16 cellular contexts compared by ENCODE assay signal in genomic region chr13:93345061-93345460, GRCh38.
DNase-seq lines count a peak whose midpoint lies in the region; ATAC-seq, FAIRE-seq and TF ChIP-seq lines count a peak whose summit lies in the region.
"Had no signal": no experiment of that assay in that cellular context is flagged by ENCODE, and none has a peak within 500 bp of the region (broad histone marks: within the 10 kb centered on the region; RNA-seq: fewer than 3 reads in every experiment).

No MANE protein-coding gene starts in this region.

- CTCF ChIA-PET in SK-N-SH (lab: Yijun Ruan, JAX) = no interaction called here

- no peak overlapping the region for H3K4me2 ChIP-seq in SK-N-SH

- no peaks in the 10 kb centered on the region for H3K9me3 ChIP-seq in SK-N-SH
- H3K9me3 ChIP-seq in ectodermal cell (ENCODE audit: control insufficient read depth, low read length) = peaks cover 4% of the 10 kb centered on the region

- no peak overlapping the region for H3K27ac ChIP-seq in SK-N-SH (ENCODE audit: low read depth in 2 of 2, low read length in 1 of 2)
- peak overlapping the region; percentile 26 for H3K27ac ChIP-seq in ectodermal cell (ENCODE audit: insufficient read depth, low read depth, low read length, poor library complexity, severe bottlenecking)
- H3K27ac ChIP-seq: 22Rv1 had no signal

- no peak for FAIRE-seq in GM19239 (lab: Jason Lieb, UNC)

- WGBS in SK-N-SH (ENCODE audit: low lambda C conversion rate) = 80% methylated on average over 1 of the region's 1 CpG
- WGBS in ectodermal cell, 2 experiments = no CpG with 5 or more reads among the region's 1 CpG

- no peaks in the 10 kb centered on the region for H3K36me3 ChIP-seq in SK-N-SH (replicated peaks in 1 of 2; ENCODE audit: control insufficient read depth in 1 of 2, insufficient read depth in 2 of 2, low read length in 1 of 2)
- no peaks in the 10 kb centered on the region for H3K36me3 ChIP-seq in ectodermal cell (ENCODE audit: control insufficient read depth, insufficient read depth, low read length)

- TF ChIP-seq RAD21 in SK-N-SH (IDR thresholded peaks at IDR 0.05; ENCODE audit: low read length) = no peak

- no peak overlapping the region for H2AFZ ChIP-seq in SK-N-SH (ENCODE audit: low read depth)

- peak; percentile 46 for ATAC-seq in SK-N-SH treated with all-trans-retinoic acid at 6 μM for 48 hours
- no peak for ATAC-seq in HG03432 (IDR thresholded peaks at IDR 0.05; ENCODE audit: unreplicated experiment)
- no peak for ATAC-seq in GM21825 (IDR thresholded peaks at IDR 0.05; ENCODE audit: unreplicated experiment)
- ATAC-seq: CD8-positive, alpha-beta T cell; HCT116 had no signal

- TF ChIP-seq CTCF in SK-N-SH (IDR thresholded peaks at IDR 0.05) = no peak
- no peak for TF ChIP-seq CTCF in mesothelial cell of epicardium (IDR thresholded peaks at IDR 0.05; ENCODE audit: unreplicated experiment)

- peak overlapping the region; percentile 79 for H3K27ac Mint-ChIP-seq in mesothelial cell of epicardium
- H3K27ac Mint-ChIP-seq: CD14-positive monocyte; CD8-positive, alpha-beta T cell; IgD-negative memory B cell had no signal

- TF ChIP-seq EP300 in SK-N-SH (IDR thresholded peaks at IDR 0.05; ENCODE audit: borderline replicate concordance in 1 of 2, low read depth in 1 of 2, low read length in 1 of 2) = no peak

- H3K4me3 ChIP-seq in SK-N-SH (ENCODE audit: low read depth in 2 of 2, low read length in 1 of 2) (no peak overlapping the region), ectodermal cell (ENCODE audit: insufficient read depth, low read depth, low read length) (no peak overlapping the region)

- no peaks in the 10 kb centered on the region for H3K27me3 ChIP-seq in SK-N-SH (ENCODE audit: insufficient read depth)
- H3K27me3 ChIP-seq in ectodermal cell (ENCODE audit: control insufficient read depth, insufficient read depth, low read length, poor library complexity, severe bottlenecking) = no peaks in the 10 kb centered on the region

- H3K9ac ChIP-seq in SK-N-SH = no peak overlapping the region

- H3K4me3 Mint-ChIP-seq in mesothelial cell of epicardium = no peak overlapping the region
- H3K4me3 Mint-ChIP-seq: CD14-positive monocyte; CD8-positive, alpha-beta T cell; IgD-negative memory B cell had no signal

- POLR2A ChIA-PET in SK-N-SH (lab: Yijun Ruan, JAX) = no interaction called here

- H3K9me3 Mint-ChIP-seq in mesothelial cell of epicardium = peaks cover 28% of the 10 kb centered on the region

- no peaks in the 10 kb centered on the region for H3K9me2 ChIP-seq in SK-N-SH

- H4K20me1 ChIP-seq in SK-N-SH (ENCODE audit: insufficient read depth) = no peaks in the 10 kb centered on the region

- H3K79me2 ChIP-seq in SK-N-SH (ENCODE audit: insufficient read depth) = no peaks in the 10 kb centered on the region

- peaks cover 53% of the 10 kb centered on the region for H3K4me1 Mint-ChIP-seq in mesothelial cell of epicardium
- H3K4me1 Mint-ChIP-seq: CD14-positive monocyte had no signal

- H3K4me1 ChIP-seq in SK-N-SH (ENCODE audit: control insufficient read depth in 1 of 2, insufficient read depth in 2 of 2, low read depth in 1 of 2, low read length in 1 of 2) (peaks cover 0 to 5% of the 10 kb centered on the region in 2 experiments; a peak in 1 of 4 replicates), ectodermal cell (ENCODE audit: control insufficient read depth, insufficient read depth, low read length) (peaks cover 12% of the 10 kb centered on the region)

- H3K36me3 Mint-ChIP-seq in mesothelial cell of epicardium = peaks cover 24% of the 10 kb centered on the region
- H3K36me3 Mint-ChIP-seq: CD14-positive monocyte; CD8-positive, alpha-beta T cell; IgD-negative memory B cell had no signal

- no peaks in the 10 kb centered on the region for H3F3A ChIP-seq in SK-N-SH (replicated peaks; ENCODE audit: insufficient read depth)

- DNase-seq in SK-N-SH (no peak), mesothelial cell of epicardium (ENCODE audit: low spot score in 2 of 2, unreplicated experiment in 2 of 2) (no peak), T-helper 1 cell (no peak), GM19239 (ENCODE audit: insufficient read length, low spot score) (no peak)
- DNase-seq: CD8-positive, alpha-beta T cell; COR-L47; DND-41; GF-D8 had no signal

- no peaks in the 10 kb centered on the region for H3K27me3 Mint-ChIP-seq in mesothelial cell of epicardium (ENCODE audit: low read depth)
- H3K27me3 Mint-ChIP-seq: IgD-negative memory B cell had no signal

TF ChIP-seq in SK-N-SH treated with all-trans-retinoic acid at 6 μM for 48 hours, 23 proteins besides CTCF, POLR2A, EP300 and RAD21:
- TF ChIP-seq TSHZ2 (CRISPR knock-in tag; IDR thresholded peaks at IDR 0.05) = no peak
- no peak for TF ChIP-seq ZNF565 (CRISPR knock-in tag; conservative IDR thresholded peaks at IDR 0.05; ENCODE audit: low read depth)
- no peak for TF ChIP-seq ZFP30 (CRISPR knock-in tag; IDR thresholded peaks at IDR 0.05)
- TF ChIP-seq CREB5 (CRISPR knock-in tag; IDR thresholded peaks at IDR 0.05; ENCODE audit: low read depth) = no peak

TF ChIP-seq in SK-N-SH, 30 proteins besides CTCF, POLR2A, EP300 and RAD21:
- TF ChIP-seq, protein P1, sequence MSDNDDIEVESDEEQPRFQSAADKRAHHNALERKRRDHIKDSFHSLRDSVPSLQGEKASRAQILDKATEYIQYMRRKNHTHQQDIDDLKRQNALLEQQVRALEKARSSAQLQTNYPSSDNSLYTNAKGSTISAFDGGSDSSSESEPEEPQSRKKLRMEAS (IDR thresholded peaks at IDR 0.05; ENCODE audit: low read depth) = no peak
- no peak for TF ChIP-seq SIN3A (IDR thresholded peaks at IDR 0.05; ENCODE audit: borderline replicate concordance, low read depth, low read length)
- no peak for TF ChIP-seq FOXJ3 (CRISPR knock-in tag; IDR thresholded peaks at IDR 0.05)
- no peak for TF ChIP-seq POLR2AphosphoS5 (IDR thresholded peaks at IDR 0.05; ENCODE audit: low read depth, low read length)
- TF ChIP-seq ELF1 (IDR thresholded peaks at IDR 0.05) = no peak
- no peak for TF ChIP-seq EZH2phosphoT487 (IDR thresholded peaks at IDR 0.05; ENCODE audit: borderline replicate concordance, low read depth)
- TF ChIP-seq TAF1 (IDR thresholded peaks at IDR 0.05; ENCODE audit: borderline replicate concordance, low read depth, low read length) = no peak
- TF ChIP-seq IRF3 (IDR thresholded peaks at IDR 0.05; ENCODE audit: low read depth, low read length) = no peak
- no peak for TF ChIP-seq RCOR1 (IDR thresholded peaks at IDR 0.05; ENCODE audit: low read length)
- TF ChIP-seq, protein P2, sequence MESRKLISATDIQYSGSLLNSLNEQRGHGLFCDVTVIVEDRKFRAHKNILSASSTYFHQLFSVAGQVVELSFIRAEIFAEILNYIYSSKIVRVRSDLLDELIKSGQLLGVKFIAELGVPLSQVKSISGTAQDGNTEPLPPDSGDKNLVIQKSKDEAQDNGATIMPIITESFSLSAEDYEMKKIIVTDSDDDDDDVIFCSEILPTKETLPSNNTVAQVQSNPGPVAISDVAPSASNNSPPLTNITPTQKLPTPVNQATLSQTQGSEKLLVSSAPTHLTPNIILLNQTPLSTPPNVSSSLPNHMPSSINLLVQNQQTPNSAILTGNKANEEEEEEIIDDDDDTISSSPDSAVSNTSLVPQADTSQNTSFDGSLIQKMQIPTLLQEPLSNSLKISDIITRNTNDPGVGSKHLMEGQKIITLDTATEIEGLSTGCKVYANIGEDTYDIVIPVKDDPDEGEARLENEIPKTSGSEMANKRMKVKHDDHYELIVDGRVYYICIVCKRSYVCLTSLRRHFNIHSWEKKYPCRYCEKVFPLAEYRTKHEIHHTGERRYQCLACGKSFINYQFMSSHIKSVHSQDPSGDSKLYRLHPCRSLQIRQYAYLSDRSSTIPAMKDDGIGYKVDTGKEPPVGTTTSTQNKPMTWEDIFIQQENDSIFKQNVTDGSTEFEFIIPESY (IDR thresholded peaks at IDR 0.05; ENCODE audit: borderline replicate concordance, low read depth) = no peak
- no peak for TF ChIP-seq GATA2 (CRISPR knock-in tag; IDR thresholded peaks at IDR 0.05)
- TF ChIP-seq YY1 (IDR thresholded peaks at IDR 0.05; ENCODE audit: low read depth) = no peak
TF ChIP-seq in SK-N-SH: peak in this region for 0.
